Comparison of ENCODE assay signal across 8 cellular contexts in the genomic region with DNA sequence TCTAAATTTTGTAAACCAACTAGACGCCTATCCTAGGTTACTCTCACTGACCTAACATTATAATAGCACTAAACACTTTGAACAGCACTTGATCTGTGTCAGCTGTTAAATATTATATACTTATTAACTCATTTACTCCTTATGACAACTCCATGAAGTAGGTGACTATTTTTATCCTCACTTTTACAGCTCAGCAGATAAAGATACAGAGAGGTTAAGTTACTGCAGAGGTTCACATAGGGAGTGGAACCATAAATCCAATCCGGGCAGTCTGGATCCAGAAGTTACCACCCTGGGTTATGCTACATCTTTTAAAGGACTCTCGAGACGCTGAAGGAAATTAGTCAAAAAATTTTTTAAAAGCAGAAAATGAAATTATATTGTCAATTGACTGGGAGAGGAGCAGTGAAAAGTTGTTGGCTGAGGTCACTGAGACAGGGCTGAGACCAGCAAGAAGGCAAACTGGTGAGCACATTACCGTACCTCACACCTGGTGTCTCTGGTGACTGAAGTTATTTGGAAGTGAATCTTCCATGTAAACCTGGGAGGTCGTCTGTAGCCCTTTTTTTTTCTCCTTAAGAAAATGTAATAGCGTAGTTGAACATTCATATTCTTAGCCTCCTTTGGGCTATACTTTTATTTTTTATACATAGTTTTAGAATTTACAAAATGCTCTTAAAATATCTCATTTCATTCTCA. TPM values are rescaled to one million over a fixed set of nuclear protein-coding genes. Genes with fewer than 3 reads are reported as not detected.
DNase-seq lines count a peak whose midpoint lies in the region; ATAC-seq and TF ChIP-seq lines count a peak whose summit lies in the region.

No MANE protein-coding gene starts in this region.

- WGBS in thyroid gland, 2 donors: 44 to 49% methylated on average over 7 of the region's 7 CpGs

- H3K4me1 Mint-ChIP-seq in activated T-cell treated with anti-CD3 and anti-CD28 coated beads, Interleukin-2, amount 50 U/mL, for 4 hours (ENCODE audit: low read depth): peaks cover 24% of the 10 kb centered on the region

- H3K4me3 ChIP-seq in ascending aorta: peak overlapping the region; percentile 81 to 92
- H3K4me3 ChIP-seq in thyroid gland (replicated peaks in 1 of 3): peak overlapping the region in 1 of 3 donors; percentile 100

- no peak for DNase-seq in activated T-cell treated with anti-CD3 and anti-CD28 coated beads, Interleukin-2, amount 50 U/mL, for 4 hours
- no peak for DNase-seq in activated T-cell treated with anti-CD3 and anti-CD28 coated beads, Interleukin-2, amount 50 U/mL, for 1 hour
- no peak for DNase-seq in ascending aorta (ENCODE audit: low spot score in 2 of 2)
- DNase-seq in left kidney (ENCODE audit: low read depth, low spot score): peak; percentile 67
- DNase-seq in thyroid gland: no peak
- no peak for DNase-seq in MV-4-11 (lab: John Stamatoyannopoulos, UW)
- DNase-seq in UCSD-AML1 (lab: John Stamatoyannopoulos, UW; ENCODE audit: unreplicated experiment): no peak
- DNase-seq in HK-2 (ENCODE audit: unreplicated experiment): no peak

- TF ChIP-seq POLR2A in thyroid gland (IDR thresholded peaks at IDR 0.05): no peak

- H3K27me3 Mint-ChIP-seq in activated T-cell treated with anti-CD3 and anti-CD28 coated beads, Interleukin-2, amount 50 U/mL, for 4 hours (ENCODE audit: low read depth): no peaks in the 10 kb centered on the region

- no peaks in the 10 kb centered on the region for H3K9me3 Mint-ChIP-seq in activated T-cell treated with anti-CD3 and anti-CD28 coated beads, Interleukin-2, amount 50 U/mL, for 4 hours

- H3K27me3 ChIP-seq in ascending aorta (no peaks in the 10 kb centered on the region), thyroid gland (no peaks in the 10 kb centered on the region)

- intact Hi-C loops in ascending aorta (cut with DNase I): loop anchor here (2.0 to 10.0 kb wide), 5 partner anchors 38 to 1518 kb away; a partner anchor contains a TSS
- intact Hi-C loops in thyroid gland (cut with DNase I): no loop called here

- no peak for TF ChIP-seq CTCF in ascending aorta (IDR thresholded peaks at IDR 0.05)
- TF ChIP-seq CTCF in thyroid gland (IDR thresholded peaks at IDR 0.05): no peak

- H3K36me3 Mint-ChIP-seq in activated T-cell treated with anti-CD3 and anti-CD28 coated beads, Interleukin-2, amount 50 U/mL, for 4 hours (ENCODE audit: insufficient read depth): no peaks in the 10 kb centered on the region

- peak overlapping the region; percentile 80 for H3K4me3 Mint-ChIP-seq in activated T-cell treated with anti-CD3 and anti-CD28 coated beads, Interleukin-2, amount 50 U/mL, for 4 hours

- H3K4me1 ChIP-seq in ascending aorta (peaks cover 2 to 19% of the 10 kb centered on the region in 2 donors), thyroid gland (peaks cover 38 to 51% of the 10 kb centered on the region in 2 donors)

- H3K9me3 ChIP-seq in ascending aorta: no peaks in the 10 kb centered on the region
- H3K9me3 ChIP-seq in thyroid gland: no peaks in the 10 kb centered on the region

- H3K27ac ChIP-seq in ascending aorta (peak overlapping the region; percentile 97 to 99), thyroid gland (peak overlapping the region; percentile 81 to 98 (median 95))

- no peak for ATAC-seq in activated T-cell treated with anti-CD3 and anti-CD28 coated beads, Interleukin-2, amount 50 U/mL, for 4 hours

- H3K36me3 ChIP-seq in ascending aorta: no peaks in the 10 kb centered on the region
- no peaks in the 10 kb centered on the region for H3K36me3 ChIP-seq in thyroid gland

RNA-seq across cellular contexts. Expression of a gene that starts 1.2 kb away (rescaled TPM):
- total RNA-seq in activated T-cell treated with anti-CD3 and anti-CD28 coated beads, Interleukin-2, amount 50 U/mL, for 4 hours: 1 to 10 TPM; 5.7 to 7.7 (median 6.0) TPM
- 26.0 TPM for total RNA-seq in ascending aorta
- total RNA-seq in thyroid gland: 10 to 100 TPM; 50.8 to 77.7 (median 64.1) TPM

RNA-seq across cellular contexts. Expression of a gene that starts 33.9 kb away (rescaled TPM):
- total RNA-seq in activated T-cell treated with anti-CD3 and anti-CD28 coated beads, Interleukin-2, amount 50 U/mL, for 4 hours: not detected
- total RNA-seq in ascending aorta (174 TPM), thyroid gland (100 to 1,000 TPM in 1 of 4 donors, 10 to 100 TPM in 2, 1 to 10 TPM in 1; 9.4 to 116 (median 36.9) TPM)

Comparison
In these comparisons a context has a peak if more than half of its experiments do, and no peak if none do; other contexts are left out.
1. RNA of a gene that starts 33.9 kb away (total RNA-seq): 174 TPM in ascending aorta (single experiment) and 9.4 to 116 TPM in thyroid gland; not detected in activated T-cell treated with anti-CD3 and anti-CD28 coated beads, Interleukin-2, amount 50 U/mL, for 4 hours; every median in the first group is over 10 times any median in the second.